Comparison of ENCODE assay signal across 19 cellular contexts in genomic region chr9:134156564-134157377, GRCh38. TPM values are rescaled to one million over a fixed set of nuclear protein-coding genes. Genes with fewer than 3 reads are reported as not detected.
A peak's percentile ranks its signal among the peaks of the same experiment; 100 is the strongest.
DNase-seq lines count a peak whose midpoint lies in the region; ATAC-seq, FAIRE-seq and TF ChIP-seq lines count a peak whose summit lies in the region.
"Had no signal": no experiment of that assay in that cellular context is flagged by ENCODE, and none has a peak within 500 bp of the region (broad histone marks: within the 10 kb centered on the region; RNA-seq: fewer than 3 reads in every experiment).

No MANE protein-coding gene starts in this region.

- DNase-seq in H1 (ENCODE audit: low read depth in 1 of 2, low spot score in 2 of 2) (no peak), neuronal stem cell (ENCODE audit: low spot score) (no peak), occipital lobe (lab: John Stamatoyannopoulos, UW) (no peak), PC-9 (no peak)
- no peak for DNase-seq in activated T-cell treated with anti-CD3 and anti-CD28 coated beads, Interleukin-2, amount 50 U/mL, for 72 hours
- DNase-seq in activated T-cell treated with anti-CD3 and anti-CD28 coated beads, Interleukin-2, amount 50 U/mL, for 1 hour, result no peak
- DNase-seq: BE2C; CD4-positive, alpha-beta memory T cell; DMS79; H9 had no signal

- H3K4me2 ChIP-seq in H1 (ENCODE audit: insufficient read depth in 1 of 2, low read depth in 2 of 2, low read length in 2 of 2) (no peak overlapping the region), neuronal stem cell (ENCODE audit: insufficient read depth, low read length, poor library complexity, severe bottlenecking) (no peak overlapping the region), PC-9 (no peak overlapping the region)
- H3K4me2 ChIP-seq: A549, GM23338 had no signal

- no peak for ATAC-seq in activated T-cell treated with anti-CD3 and anti-CD28 coated beads, Interleukin-2, amount 50 U/mL, for 72 hours (replicated peaks in 1 of 2)
- ATAC-seq: A549, GM12878, GM23338 had no signal

- no peak for TF ChIP-seq RAD21 in H1 (IDR thresholded peaks at IDR 0.05 in 1 of 2, conservative IDR thresholded peaks at IDR 0.05 in 1 of 2; ENCODE audit: low read depth in 2 of 2, low read length in 2 of 2)

- H2AFZ ChIP-seq in H1 (ENCODE audit: low read length) (no peak overlapping the region), neuronal stem cell (ENCODE audit: low read length) (no peak overlapping the region), PC-9 (no peak overlapping the region)
- H2AFZ ChIP-seq: GM23338 had no signal

- H2BK20ac ChIP-seq in H1 (ENCODE audit: low read length), result no peak overlapping the region

- H3K27me3 ChIP-seq in H1 (replicated peaks in 1 of 4; ENCODE audit: control insufficient read depth in 3 of 4, extremely low read depth in 1 of 4, insufficient read depth in 3 of 4, low read length in 3 of 4) (no peaks in the 10 kb centered on the region), neuronal stem cell (ENCODE audit: control insufficient read depth in 3 of 3, insufficient read depth in 3 of 3, low read depth in 1 of 3, low read length in 3 of 3) (no peaks in the 10 kb centered on the region), PC-9 (ENCODE audit: insufficient read depth, low read depth) (no peaks in the 10 kb centered on the region)
- H3K27me3 ChIP-seq: BE2C had no signal

- H3F3A ChIP-seq in PC-9 (ENCODE audit: insufficient read depth, low read depth), result peaks cover 21% of the 10 kb centered on the region; the same call in 1 of the 2 replicates

- no peak for TF ChIP-seq POLR2A in H1 (IDR thresholded peaks at IDR 0.05; ENCODE audit: control extremely low read depth in 1 of 2, low read depth in 2 of 2, low read length in 2 of 2)

- no peaks in the 10 kb centered on the region for H3K27me3 Mint-ChIP-seq in activated T-cell treated with anti-CD3 and anti-CD28 coated beads, Interleukin-2, amount 50 U/mL, for 72 hours (ENCODE audit: low read depth)
- H3K27me3 Mint-ChIP-seq: CD4-positive, alpha-beta memory T cell had no signal

- H2BK120ac ChIP-seq in H1 (replicated peaks; ENCODE audit: low read depth, low read length) (no peak overlapping the region), neuronal stem cell (ENCODE audit: low read depth, low read length) (no peak overlapping the region)

- H3K9me2 ChIP-seq in PC-9 (ENCODE audit: insufficient read depth), result no peaks in the 10 kb centered on the region

- H2BK5ac ChIP-seq in H1 (ENCODE audit: low read depth, low read length), result peak overlapping the region; percentile 49; the same call in 1 of the 2 replicates
- H2BK5ac ChIP-seq in neuronal stem cell (ENCODE audit: low read length), result peak overlapping the region; percentile 5

- 88% methylated on average over 30 of the region's 33 CpGs; no CpG with 5 or more reads in 1 of the 2 experiments for WGBS in H1 (ENCODE audit: extremely low coverage in 1 of 2, insufficient coverage in 1 of 2, insufficient read length in 1 of 2, insufficient replicate concordance in 2 of 2, low coverage in 1 of 2, low lambda C conversion rate in 2 of 2, missing lambda C conversion rate in 1 of 2), 2 experiments
- WGBS in neuronal stem cell (ENCODE audit: extremely low coverage in 2 of 2, insufficient read length in 2 of 2, insufficient replicate concordance in 1 of 2), 2 donors, result no CpG with 5 or more reads among the region's 33 CpGs

- H4K8ac ChIP-seq in H1 (ENCODE audit: extremely low read depth, insufficient read depth, low read length), result no peak overlapping the region
- H4K8ac ChIP-seq in neuronal stem cell (ENCODE audit: low read depth, low read length), result no peak overlapping the region

- H4K20me1 ChIP-seq in H1 (replicated peaks in 1 of 2; ENCODE audit: control insufficient read depth in 1 of 2, insufficient read depth in 2 of 2, low read length in 2 of 2) (peaks cover 8 to 27% of the 10 kb centered on the region in 2 experiments), PC-9 (ENCODE audit: insufficient read depth) (peaks cover 3% of the 10 kb centered on the region; the same call in 1 of the 2 replicates)

- intact Hi-C loops in PC-9 (cut with micrococcal nuclease; ENCODE audit: unreplicated experiment), result no loop called here

- H3K4ac ChIP-seq in H1 (replicated peaks; ENCODE audit: insufficient read length, low read depth, low read length) (no peak overlapping the region), neuronal stem cell (ENCODE audit: low read length) (no peak overlapping the region)

- TF ChIP-seq CTCF in H1 (IDR thresholded peaks at IDR 0.05; ENCODE audit: control extremely low read depth in 1 of 3, insufficient read depth in 1 of 3, low read depth in 1 of 3, low read length in 3 of 3), result no peak
- no peak for TF ChIP-seq CTCF in PC-9 (conservative IDR thresholded peaks at IDR 0.05)

- H3K56ac ChIP-seq in H1 (replicated peaks; ENCODE audit: insufficient read length, low read depth, low read length), result no peak overlapping the region

- H3K4me1 ChIP-seq in H1 (replicated peaks in 1 of 4; ENCODE audit: control insufficient read depth in 3 of 4, insufficient read depth in 4 of 4, low read length in 3 of 4) (no peaks in the 10 kb centered on the region), neuronal stem cell (ENCODE audit: control insufficient read depth in 2 of 2, insufficient read depth in 1 of 2, low read depth in 1 of 2, low read length in 2 of 2) (peaks cover 0 to 3% of the 10 kb centered on the region in 2 donors), PC-9 (replicated peaks; ENCODE audit: insufficient read depth) (no peaks in the 10 kb centered on the region)
- H3K4me1 ChIP-seq: A549 had no signal

- H3K23ac ChIP-seq in H1 (ENCODE audit: insufficient read length) (no peak overlapping the region), neuronal stem cell (ENCODE audit: low read depth, low read length, poor library complexity) (peak overlapping the region; percentile 29)

- BruUV-seq in PC-9 (replicated peaks; lab: Mats Ljungman, UMichigan), result no TSS peak

- H3K79me1 ChIP-seq in H1 (ENCODE audit: low read depth, low read length) (peaks cover 8% of the 10 kb centered on the region), neuronal stem cell (ENCODE audit: low read depth, low read length) (peaks cover 6% of the 10 kb centered on the region)

- no peaks in the 10 kb centered on the region for H3K79me2 ChIP-seq in H1 (ENCODE audit: control insufficient read depth in 1 of 2, insufficient read depth in 2 of 2, low read length in 2 of 2)
- H3K79me2 ChIP-seq in PC-9 (ENCODE audit: low read depth), result no peaks in the 10 kb centered on the region

- H2BK15ac ChIP-seq in H1 (ENCODE audit: low read length), result no peak overlapping the region
- no peak overlapping the region for H2BK15ac ChIP-seq in neuronal stem cell (ENCODE audit: low read length)

- no peak overlapping the region for H4K5ac ChIP-seq in H1 (ENCODE audit: insufficient read length, low read depth, low read length)

- CTCF ChIA-PET in H1 (lab: Charles Lee; ENCODE audit: partially characterized antibody), result interaction anchor here (0.5 to 2.7 kb wide), 2 partner anchors 14 to 347 kb away, joined by 3 to 8 read pairs; no protein-coding TSS in a partner anchor
- CTCF ChIA-PET in PC-9 (lab: Charles Lee), result no interaction called here

- H3K18ac ChIP-seq in H1 (ENCODE audit: extremely low read depth, low read length) (no peak overlapping the region), neuronal stem cell (ENCODE audit: low read length) (no peak overlapping the region)

- H4K91ac ChIP-seq in H1 (replicated peaks; ENCODE audit: insufficient read length, low read length), result no peak overlapping the region
- H4K91ac ChIP-seq in neuronal stem cell (ENCODE audit: low read depth, low read length, poor library complexity), result no peak overlapping the region

- H3K36me3 Mint-ChIP-seq in activated T-cell treated with anti-CD3 and anti-CD28 coated beads, Interleukin-2, amount 50 U/mL, for 72 hours (ENCODE audit: insufficient read depth in 2 of 2), result peaks cover 0 to 6% of the 10 kb centered on the region in 2 donors

- no peak overlapping the region for H3K4me3 Mint-ChIP-seq in activated T-cell treated with anti-CD3 and anti-CD28 coated beads, Interleukin-2, amount 50 U/mL, for 72 hours
- H3K4me3 Mint-ChIP-seq: CD4-positive, alpha-beta memory T cell; GM23338; H9 had no signal

- FAIRE-seq in H1 (lab: Jason Lieb, UNC), result no peak
- FAIRE-seq: A549, GM12878, GM18507 had no signal

- H2AK5ac ChIP-seq in H1 (ENCODE audit: low read depth, low read length) (no peak overlapping the region), neuronal stem cell (ENCODE audit: low read depth, low read length) (no peak overlapping the region)

- H3K4me1 Mint-ChIP-seq in activated T-cell treated with anti-CD3 and anti-CD28 coated beads, Interleukin-2, amount 50 U/mL, for 72 hours (ENCODE audit: low read depth), result no peaks in the 10 kb centered on the region

- H3K23me2 ChIP-seq in H1 (ENCODE audit: low read depth, low read length), result no peaks in the 10 kb centered on the region

- H3K9me3 ChIP-seq in H1 (ENCODE audit: insufficient read depth in 2 of 2, low read depth in 1 of 2, low read length in 1 of 2) (no peaks in the 10 kb centered on the region), neuronal stem cell (replicated peaks in 1 of 2; ENCODE audit: control insufficient read depth in 2 of 2, insufficient read depth in 1 of 2, low read depth in 1 of 2, low read length in 2 of 2) (no peaks in the 10 kb centered on the region), PC-9 (ENCODE audit: insufficient read depth, low read depth) (no peaks in the 10 kb centered on the region)
- H3K9me3 ChIP-seq: A549, BE2C had no signal

- peaks cover 29 to 68% (median 53%) of the 10 kb centered on the region in 4 experiments for H3K36me3 ChIP-seq in H1 (ENCODE audit: control insufficient read depth in 2 of 4, insufficient read depth in 4 of 4, low read length in 3 of 4)
- H3K36me3 ChIP-seq in neuronal stem cell (replicated peaks in 1 of 2; ENCODE audit: control insufficient read depth in 2 of 2, insufficient read depth in 2 of 2, low read length in 2 of 2), result peaks cover 58 to 90% of the 10 kb centered on the region in 2 donors
- H3K36me3 ChIP-seq in PC-9 (ENCODE audit: low read depth), result no peaks in the 10 kb centered on the region

- H2BK12ac ChIP-seq in H1 (ENCODE audit: low read depth, low read length) (no peak overlapping the region), neuronal stem cell (ENCODE audit: low read length) (no peak overlapping the region)

- no peaks in the 10 kb centered on the region for H3K9me3 Mint-ChIP-seq in activated T-cell treated with anti-CD3 and anti-CD28 coated beads, Interleukin-2, amount 50 U/mL, for 72 hours
- H3K9me3 Mint-ChIP-seq: CD4-positive, alpha-beta memory T cell; GM23338; H9 had no signal

- peak overlapping the region; percentile 58 for H3K27ac ChIP-seq in angular gyrus (ENCODE audit: low read depth, low read length)
- H3K27ac ChIP-seq in H1 (ENCODE audit: low read depth, low read length), result no peak overlapping the region
- no peak overlapping the region for H3K27ac ChIP-seq in neuronal stem cell (replicated peaks; ENCODE audit: low read length)
- H3K27ac ChIP-seq in PC-9, result no peak overlapping the region
- H3K27ac ChIP-seq: A549, C4-2B had no signal

- H3K27ac Mint-ChIP-seq in activated T-cell treated with anti-CD3 and anti-CD28 coated beads, Interleukin-2, amount 50 U/mL, for 72 hours, result no peak overlapping the region
- H3K27ac Mint-ChIP-seq: GM23338 had no signal

- H3K14ac ChIP-seq in H1 (ENCODE audit: insufficient read length), result no peak overlapping the region
- no peak overlapping the region for H3K14ac ChIP-seq in neuronal stem cell (ENCODE audit: low read length)

- POLR2A ChIA-PET in H1 (lab: Charles Lee; ENCODE audit: partially characterized antibody), result interaction anchor here (1.1 to 1.7 kb wide), 3 partner anchors 10 to 25 kb away, joined by 3 to 8 read pairs (median 4); no protein-coding TSS in a partner anchor
- POLR2A ChIA-PET in PC-9 (lab: Charles Lee; ENCODE audit: unreplicated experiment), result no interaction called here

- no peak overlapping the region for H3K9ac ChIP-seq in H1 (replicated peaks in 1 of 4; ENCODE audit: extremely low read depth in 1 of 4, low read depth in 3 of 4, low read length in 3 of 4)
- no peak overlapping the region for H3K9ac ChIP-seq in neuronal stem cell (ENCODE audit: low read depth, low read length, poor library complexity)

- TF ChIP-seq EP300 in H1 (IDR thresholded peaks at IDR 0.05; ENCODE audit: borderline replicate concordance in 1 of 2, low read depth in 2 of 2, low read length in 2 of 2), result no peak

- H3K4me3 ChIP-seq in H1 (ENCODE audit: extremely low read depth in 1 of 4, insufficient read depth in 2 of 4, low read depth in 3 of 4, low read length in 4 of 4) (no peak overlapping the region), neuronal stem cell (ENCODE audit: low read length in 2 of 2) (no peak overlapping the region), PC-9 (no peak overlapping the region)
- H3K4me3 ChIP-seq: A549, GM12878, GM23338 had no signal

RNA-seq across cellular contexts. Expression of gene RNU6ATAC, which starts 7.6 kb away (rescaled TPM):
- 159 and 179 TPM in 2 replicates for total RNA-seq in H1 (2021; fragmentation: NEBNext Ultra II Directional; extraction: Animal tissue kit (Norgen Biotek cat#: 25700))
- polyA plus RNA-seq in H1 (2011; rRNA removed), result not detected in 2 replicates
- polyA plus RNA-seq in H1 (2011; cell fraction: cytosol; rRNA removed), result not detected
- polyA plus RNA-seq in H1 (2011; cell fraction: nucleus; rRNA removed), result not detected
- not detected in 4 replicates for polyA plus RNA-seq in H1 (2012, experiment 1 of 2)
- polyA plus RNA-seq in H1 (2012, experiment 2 of 2), result not detected
- polyA plus RNA-seq in H1 (2013, experiment 1 of 2), result not detected
- not detected for polyA plus RNA-seq in H1 (2013, experiment 2 of 2)
- polyA minus RNA-seq in H1 (2011; rRNA and poly(A)+ RNA removed), result under 0.01 TPM in 2 replicates
- polyA minus RNA-seq in H1 (2011; cell fraction: cytosol; rRNA and poly(A)+ RNA removed), result 3,004 TPM
- under 0.01 TPM for polyA minus RNA-seq in H1 (2011; cell fraction: nucleus; rRNA and poly(A)+ RNA removed)
- polyA plus RNA-seq in neuronal stem cell (2013, experiment 1 of 2), result not detected
- not detected for polyA plus RNA-seq in neuronal stem cell (2013, experiment 2 of 2)
- total RNA-seq in activated T-cell treated with anti-CD3 and anti-CD28 coated beads, Interleukin-2, amount 50 U/mL, for 72 hours, result 10 to 100 TPM; 17.2 to 34.1 TPM
- not detected for total RNA-seq in occipital lobe
- 27.2 and 64.7 TPM in 2 replicates for total RNA-seq in PC-9 (2021)
- total RNA-seq: G401, GM23338, HT1080 had no signal
- polyA plus RNA-seq: A549; AG04450; CD4-positive, alpha-beta memory T cell; GM12878; GM23338 had no signal

RNA-seq across cellular contexts. Expression of gene WDR5, which starts 20.9 kb away (rescaled TPM):
- 68.1 and 69.7 TPM in 2 replicates for total RNA-seq in H1 (2021; fragmentation: NEBNext Ultra II Directional; extraction: Animal tissue kit (Norgen Biotek cat#: 25700))
- polyA plus RNA-seq in H1 (2011; rRNA removed), result 38.4 and 60.6 TPM in 2 replicates
- polyA plus RNA-seq in H1 (2011; cell fraction: cytosol; rRNA removed), result 56.9 TPM
- 76.4 TPM for polyA plus RNA-seq in H1 (2011; cell fraction: nucleus; rRNA removed)
- polyA plus RNA-seq in H1 (2012, experiment 1 of 2), result 42.0 to 58.2 TPM (median 56.5 TPM) in 4 replicates
- 44.3 TPM for polyA plus RNA-seq in H1 (2012, experiment 2 of 2)
- polyA plus RNA-seq in H1 (2013, experiment 1 of 2), result 35.2 TPM
- 36.8 TPM for polyA plus RNA-seq in H1 (2013, experiment 2 of 2)
- 22.2 and 24.4 TPM in 2 replicates for polyA minus RNA-seq in H1 (2011; rRNA and poly(A)+ RNA removed)
- polyA minus RNA-seq in H1 (2011; cell fraction: cytosol; rRNA and poly(A)+ RNA removed), result 25.7 TPM
- polyA minus RNA-seq in H1 (2011; cell fraction: nucleus; rRNA and poly(A)+ RNA removed), result 26.3 TPM
- 31.5 TPM for polyA plus RNA-seq in neuronal stem cell (2013, experiment 1 of 2)
- polyA plus RNA-seq in neuronal stem cell (2013, experiment 2 of 2), result 31.4 TPM
- total RNA-seq in activated T-cell treated with anti-CD3 and anti-CD28 coated beads, Interleukin-2, amount 50 U/mL, for 72 hours, result 10 to 100 TPM; 31.7 to 40.0 TPM
- total RNA-seq in occipital lobe (26.4 TPM), PC-9 (2021) (53.4 and 54.9 TPM in 2 replicates)

Comparison
In these comparisons a context has a peak if more than half of its experiments do, and no peak if none do; other contexts are left out.
1. RNA of gene RNU6ATAC, which starts 7.6 kb away (total RNA-seq): 159 to 179 TPM in H1, 27.2 to 64.7 TPM in PC-9 and 17.2 to 34.1 TPM in activated T-cell treated with anti-CD3 and anti-CD28 coated beads, Interleukin-2, amount 50 U/mL, for 72 hours; not detected in occipital lobe (single experiment); every median in the first group is over 10 times any median in the second.